8 cellular contexts compared by ENCODE assay signal in the genomic region with DNA sequence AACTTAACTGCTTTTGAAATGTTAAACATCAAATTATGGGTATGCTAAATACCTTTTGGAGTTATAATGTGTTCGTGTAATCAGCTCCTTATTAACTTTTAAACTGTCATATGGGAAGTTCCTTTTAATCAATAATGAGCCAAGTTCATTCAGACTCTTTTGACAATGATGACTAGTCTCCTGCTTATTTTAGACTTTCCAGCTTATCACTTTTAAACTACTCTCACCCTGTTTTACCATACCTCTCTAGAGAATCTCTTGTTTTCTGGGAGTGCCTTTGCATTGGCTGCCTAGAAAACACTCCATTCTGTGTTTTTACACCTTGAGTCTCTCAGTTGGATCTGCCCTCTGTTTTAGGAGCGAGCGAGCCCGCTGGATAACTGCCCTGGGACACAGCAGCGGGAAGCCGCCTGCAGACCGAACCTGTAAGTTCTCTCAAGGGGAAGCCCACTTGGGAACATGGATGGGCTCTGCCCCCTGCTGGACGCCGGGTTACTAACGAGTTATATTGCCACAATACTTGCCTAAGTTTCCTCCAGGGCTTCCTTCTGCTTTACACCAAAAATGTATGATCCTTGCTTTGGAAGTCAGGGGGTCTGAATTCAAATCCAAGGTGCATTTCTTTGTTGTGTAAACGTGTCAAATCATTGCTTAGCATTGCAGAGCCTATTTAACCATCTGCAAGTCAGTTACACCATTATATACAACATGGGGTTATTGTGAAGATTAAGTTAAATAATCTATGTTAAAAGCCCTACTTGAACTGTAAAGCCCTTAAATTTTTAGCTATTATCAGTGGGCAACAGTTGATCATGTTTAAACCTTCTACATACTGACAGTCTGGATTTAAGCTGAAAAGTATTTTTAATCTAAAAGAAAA.
DNase-seq lines count a peak whose midpoint lies in the region; ATAC-seq, FAIRE-seq and TF ChIP-seq lines count a peak whose summit lies in the region.

No MANE protein-coding gene starts in this region.

- H3K4me3 ChIP-seq in kidney (ENCODE audit: low read length in 2 of 2), result peak overlapping the region in 1 of 2 donors; percentile 8

- no peak overlapping the region for H3K4me3 Mint-ChIP-seq in WTC11

- CTCF ChIA-PET in WTC11 (lab: Charles Lee), result interaction anchor here (1.0 to 1.4 kb wide), 4 partner anchors 132 to 467 kb away, joined by 3 to 7 read pairs (median 3); a partner anchor contains a TSS

- H3K27ac Mint-ChIP-seq in WTC11, result peak overlapping the region; percentile 88

- no peaks in the 10 kb centered on the region for H3K9me3 ChIP-seq in kidney (ENCODE audit: control insufficient read depth in 1 of 2, low read length in 2 of 2)

- peaks cover 0 to 18% of the 10 kb centered on the region in 2 donors for H3K36me3 ChIP-seq in kidney (ENCODE audit: control insufficient read depth in 1 of 2, insufficient read depth in 2 of 2, low read length in 2 of 2)

- ATAC-seq in GM19025 (IDR thresholded peaks at IDR 0.05; ENCODE audit: low read depth, unreplicated experiment), result peak; percentile 72
- ATAC-seq in HG03159 (IDR thresholded peaks at IDR 0.05; ENCODE audit: unreplicated experiment), result peak; percentile 95
- peak; percentile 97 for ATAC-seq in WTC11

- H3K9me3 Mint-ChIP-seq in WTC11, result no peaks in the 10 kb centered on the region

- peak; percentile 54 for FAIRE-seq in kidney (lab: Jason Lieb, UNC)

- peaks cover 20% of the 10 kb centered on the region for H3K4me1 Mint-ChIP-seq in WTC11

- POLR2A ChIA-PET in WTC11 (lab: Charles Lee), result no interaction called here

- no peaks in the 10 kb centered on the region for H3K4me1 ChIP-seq in kidney (ENCODE audit: control insufficient read depth in 1 of 2, insufficient read depth in 1 of 2, low read depth in 1 of 2, low read length in 2 of 2)

- H3K27ac ChIP-seq in caudate nucleus (ENCODE audit: low read depth, low read length) (peak overlapping the region; percentile 5), kidney (ENCODE audit: low read depth in 2 of 2, low read length in 2 of 2) (no peak overlapping the region)

- DNase-seq in AML-193 (lab: John Stamatoyannopoulos, UW) (peak; percentile 65 to 82), NCI-H2196 treated with DMSO at 0.1 percent for 48 hours (lab: John Stamatoyannopoulos, UW; ENCODE audit: unreplicated experiment) (peak; percentile 47), WTC11 (ENCODE audit: low spot score) (peak; percentile 95), caudate nucleus (lab: John Stamatoyannopoulos, UW) (peak; percentile 5 to 92 (median 63)), kidney (peak; percentile 93)
- DNase-seq in stimulated activated CD4-positive, alpha-beta T cell treated with anti-CD3 and anti-CD28 coated beads, Interleukin-1b, Interleukin-23, amount 100 ng/mL, for 4 hours (ENCODE audit: low read depth in 2 of 2), result peak; percentile 41 to 65

- H3K36me3 Mint-ChIP-seq in WTC11, result peaks cover 36% of the 10 kb centered on the region

- peak; percentile 83 for TF ChIP-seq CTCF in WTC11 (IDR thresholded peaks at IDR 0.05)
- peak; percentile 85 for TF ChIP-seq CTCF in kidney (IDR thresholded peaks at IDR 0.05; ENCODE audit: borderline replicate concordance, extremely low read depth, insufficient read depth)

- intact Hi-C loops in kidney (cut with DNase I), result loop anchor here (5.0 kb wide), 1 partner anchor 156 kb away; no protein-coding TSS in a partner anchor

- no peaks in the 10 kb centered on the region for H3K27me3 Mint-ChIP-seq in WTC11 (ENCODE audit: low read depth)

- no peak overlapping the region for H3K9ac ChIP-seq in kidney (ENCODE audit: low read length in 2 of 2)

TF ChIP-seq in WTC11, 78 proteins besides CTCF, POLR2A, EP300 and RAD21:
- TF ChIP-seq NFATC4 (CRISPR knock-in tag; IDR thresholded peaks at IDR 0.05) (no peak), MYBL2 (CRISPR knock-in tag; IDR thresholded peaks at IDR 0.05) (no peak)
